Comparison of ENCODE assay signal across 14 cellular contexts in genomic region chr15:43465105-43465504, GRCh38. TPM values are rescaled to one million over a fixed set of nuclear protein-coding genes. Genes with fewer than 3 reads are reported as not detected.
DNase-seq lines count a peak whose midpoint lies in the region; ATAC-seq and TF ChIP-seq lines count a peak whose summit lies in the region.
"Had no signal": no experiment of that assay in that cellular context is flagged by ENCODE, and none has a peak within 500 bp of the region (broad histone marks: within the 10 kb centered on the region; RNA-seq: fewer than 3 reads in every experiment).

No MANE protein-coding gene starts in this region.

- H3K36me3 ChIP-seq in GM23248 (ENCODE audit: low read depth) = peaks cover 39% of the 10 kb centered on the region
- peaks cover 0 to 40% of the 10 kb centered on the region in 2 donors for H3K36me3 ChIP-seq in adrenal gland (replicated peaks in 1 of 2)
- H3K36me3 ChIP-seq in aorta (ENCODE audit: control insufficient read depth in 1 of 2, insufficient read depth in 2 of 2, low read length in 1 of 2) = peaks cover 2 to 3% of the 10 kb centered on the region in 2 donors

- in situ Hi-C loops in GM23248 (cut with MboI) = no loop called here

- H3K4me3 Mint-ChIP-seq in osteocyte (ENCODE audit: unreplicated experiment) = no peak overlapping the region

- peak overlapping the region; percentile 74 for H3K4me2 ChIP-seq in GM23248 (ENCODE audit: unreplicated experiment)

- H4K20me1 ChIP-seq in GM23248 (ENCODE audit: insufficient read depth) = no peaks in the 10 kb centered on the region

- no peak for TF ChIP-seq POLR2A in adrenal gland (IDR thresholded peaks at IDR 0.05)

- intact Hi-C loops in adrenal gland (cut with DNase I) (no loop called here), aorta (cut with DNase I) (no loop called here), left ventricle myocardium superior (cut with micrococcal nuclease) (no loop called here)

- DNase-seq in GM23248 (peak; percentile 88), NOMO-1 treated with dmso at 0.1 percent for 144 hours (lab: John Stamatoyannopoulos, UW; ENCODE audit: unreplicated experiment) (peak; percentile 41), choroid plexus epithelial cell (ENCODE audit: low read depth) (peak; percentile 92), osteocyte (ENCODE audit: extremely low spot score, unreplicated experiment) (no peak), adrenal gland (no peak), aorta (no peak), retina (no peak), left ventricle myocardium superior (no peak)
- DNase-seq: anterior cingulate cortex; DMS53; NCI-H1417 treated with DMSO at 0.1 percent for 48 hours; NCI-H82; occipital lobe; stimulated activated naive CD4-positive, alpha-beta T cell had no signal

- H3K27ac ChIP-seq in GM23248 (peak overlapping the region; percentile 64), adrenal gland (no peak overlapping the region), aorta (ENCODE audit: low read depth in 1 of 2, low read length in 2 of 2) (no peak overlapping the region)

- H3K36me3 Mint-ChIP-seq in osteocyte (ENCODE audit: unreplicated experiment) = peaks cover 36% of the 10 kb centered on the region

- no peaks in the 10 kb centered on the region for H3K9me3 Mint-ChIP-seq in osteocyte (ENCODE audit: unreplicated experiment)

- peaks cover 28% of the 10 kb centered on the region for H3F3A ChIP-seq in GM23248 (ENCODE audit: insufficient read depth)

- TF ChIP-seq CTCF in choroid plexus epithelial cell (conservative IDR thresholded peaks at IDR 0.05; ENCODE audit: low read depth, low read length) (no peak), osteocyte (IDR thresholded peaks at IDR 0.05) (no peak), adrenal gland (IDR thresholded peaks at IDR 0.05) (no peak)

- peaks cover 5% of the 10 kb centered on the region for H3K4me1 Mint-ChIP-seq in osteocyte (ENCODE audit: unreplicated experiment)

- no peaks in the 10 kb centered on the region for H3K27me3 Mint-ChIP-seq in osteocyte (ENCODE audit: unreplicated experiment)

- H2AFZ ChIP-seq in GM23248 = no peak overlapping the region

- no peak for ATAC-seq in aorta (ENCODE audit: low FRiP score)
- ATAC-seq in left ventricle myocardium superior = no peak

- peak overlapping the region; percentile 23 for H3K4me3 ChIP-seq in GM23248
- no peak overlapping the region for H3K4me3 ChIP-seq in choroid plexus epithelial cell (ENCODE audit: low read depth, low read length)
- H3K4me3 ChIP-seq in adrenal gland = no peak overlapping the region
- H3K4me3 ChIP-seq in aorta (ENCODE audit: low read length in 2 of 2) = no peak overlapping the region

- H3K27me3 ChIP-seq in GM23248 (replicated peaks; ENCODE audit: insufficient read depth) (no peaks in the 10 kb centered on the region), adrenal gland (no peaks in the 10 kb centered on the region), aorta (ENCODE audit: control insufficient read depth in 1 of 2, insufficient read depth in 2 of 2, low read length in 1 of 2) (no peaks in the 10 kb centered on the region)

- H3K27ac Mint-ChIP-seq in osteocyte (ENCODE audit: unreplicated experiment) = peak overlapping the region; percentile 86

- WGBS in GM23248 (ENCODE audit: low coverage in 1 of 2, low lambda C conversion rate in 2 of 2, missing lambda C conversion rate in 2 of 2), 2 experiments = 11 to 12% methylated on average over 2 of the region's 2 CpGs
- WGBS in adrenal gland, 4 donors = 67 to 86% (median 83%) methylated on average over 2 of the region's 2 CpGs
- 86 to 87% methylated on average over 2 of the region's 2 CpGs for WGBS in aorta, 2 donors

- H3K4me1 ChIP-seq in GM23248 (ENCODE audit: insufficient read depth) = peaks cover 40% of the 10 kb centered on the region
- H3K4me1 ChIP-seq in adrenal gland (replicated peaks in 1 of 2) = no peaks in the 10 kb centered on the region
- H3K4me1 ChIP-seq in aorta (ENCODE audit: control insufficient read depth in 1 of 2, insufficient read depth in 2 of 2, low read length in 2 of 2) = no peaks in the 10 kb centered on the region

- H3K9me2 ChIP-seq in GM23248 (ENCODE audit: insufficient read depth) = no peaks in the 10 kb centered on the region

- H3K79me2 ChIP-seq in GM23248 (ENCODE audit: insufficient read depth) = 0 out of 2 replicates have a peak, but pooled peaks cover 8% of the 10 kb centered on the region

- peak overlapping the region; percentile 38 for H3K9ac ChIP-seq in GM23248

- H3K9me3 ChIP-seq in GM23248 (ENCODE audit: low read depth) (no peaks in the 10 kb centered on the region), adrenal gland (replicated peaks in 1 of 3) (no peaks in the 10 kb centered on the region), aorta (ENCODE audit: control insufficient read depth, low read length) (no peaks in the 10 kb centered on the region)

RNA-seq across cellular contexts. Expression of gene TP53BP1, which starts 27.9 kb away (rescaled TPM):
- 46.4 and 56.8 TPM in 2 replicates for total RNA-seq in GM23248 (2014; rRNA removed; shearing (Covaris generic))
- polyA plus RNA-seq in GM23248 (2016; fragmentation: Nextera tagmentation; extraction: Ambion mirVana) = 20.1 and 20.4 TPM in 2 replicates
- total RNA-seq in osteocyte = 61.2 and 64.6 TPM in 2 replicates
- 10 to 100 TPM; 22.8 to 63.6 (median 43.8) TPM for total RNA-seq in adrenal gland
- 10 to 100 TPM; 32.9 to 45.3 (median 41.6) TPM for polyA plus RNA-seq in adrenal gland
- total RNA-seq in aorta = 10 to 100 TPM; 37.7 to 63.2 TPM
- 10 to 100 TPM in 1 of 2 donors, 1 to 10 TPM in 1; 3.4 to 22.5 TPM for polyA plus RNA-seq in aorta
- 25.3 TPM for total RNA-seq in left ventricle myocardium superior

RNA-seq across cellular contexts. Expression of gene MAP1A, which starts 52.3 kb away (rescaled TPM):
- 61.9 and 62.2 TPM in 2 replicates for total RNA-seq in GM23248 (2014; rRNA removed; shearing (Covaris generic))
- polyA plus RNA-seq in GM23248 (2016; fragmentation: Nextera tagmentation; extraction: Ambion mirVana) (30.3 and 31.5 TPM in 2 replicates), adrenal gland (10 to 100 TPM in 2 of 3 donors, 1 to 10 TPM in 1; 3.4 to 14.6 (median 10.0) TPM), aorta (1 to 10 TPM; 5.2 to 5.5 TPM)
- total RNA-seq in osteocyte (27.6 and 29.2 TPM in 2 replicates), adrenal gland (10 to 100 TPM in 3 of 8 donors, 1 to 10 TPM in 5; 4.7 to 20.9 (median 9.2) TPM), aorta (10 to 100 TPM; 36.4 to 49.3 TPM), left ventricle myocardium superior (13.0 TPM)

Comparison
In these comparisons a context has a peak if more than half of its experiments do, and no peak if none do; other contexts are left out.
1. DNase-seq: peak in GM23248 (single experiment), NOMO-1 treated with dmso at 0.1 percent for 144 hours (single experiment) and choroid plexus epithelial cell (single experiment); none in osteocyte (single experiment), adrenal gland (0 of 7), aorta (0 of 2), retina (single experiment) and left ventricle myocardium superior (single experiment).